In genomic region chr3:141401095-141401494, GRCh38 we compare ENCODE assay signal across 9 cellular contexts. TPM values are rescaled to one million over a fixed set of nuclear protein-coding genes. Genes with fewer than 3 reads are reported as not detected.
A peak's percentile ranks its signal among the peaks of the same experiment; 100 is the strongest.
DNase-seq lines count a peak whose midpoint lies in the region; ATAC-seq and TF ChIP-seq lines count a peak whose summit lies in the region.
"Had no signal": no experiment of that assay in that cellular context is flagged by ENCODE, and none has a peak within 500 bp of the region (broad histone marks: within the 10 kb centered on the region; RNA-seq: fewer than 3 reads in every experiment).

No MANE protein-coding gene starts in this region.

- WGBS in heart left ventricle, 4 donors, result 90 to 95% (median 94%) methylated on average over 1 of the region's 1 CpG
- WGBS in right cardiac atrium, result 91% methylated on average over 1 of the region's 1 CpG
- WGBS in body of pancreas, 2 donors, result 73 to 77% methylated on average over 1 of the region's 1 CpG
- 58 to 72% methylated on average over 1 of the region's 1 CpG for WGBS in upper lobe of left lung, 2 donors

- DNase-seq in heart left ventricle, result no peak
- DNase-seq in right cardiac atrium, result no peak
- no peak for DNase-seq in body of pancreas
- DNase-seq in upper lobe of left lung, result no peak
- DNase-seq in coronary artery (ENCODE audit: low spot score), result no peak
- no peak for DNase-seq in left colon
- DNase-seq in NCI-H774 (lab: John Stamatoyannopoulos, UW), result no peak
- DNase-seq: PC-9 had no signal

- TF ChIP-seq POLR2A in heart left ventricle (IDR thresholded peaks at IDR 0.05), result no peak
- TF ChIP-seq POLR2A in body of pancreas (IDR thresholded peaks at IDR 0.05), result no peak
- TF ChIP-seq POLR2A in upper lobe of left lung (IDR thresholded peaks at IDR 0.05), result no peak

- H3K4me3 ChIP-seq in heart left ventricle (peak overlapping the region in 1 of 12 donors; percentile 71), right cardiac atrium (ENCODE audit: low read length) (no peak overlapping the region), body of pancreas (no peak overlapping the region), muscle layer of colon (ENCODE audit: low read depth in 1 of 2, low read length in 2 of 2) (peak overlapping the region in 1 of 2 donors; percentile 0), upper lobe of left lung (no peak overlapping the region), coronary artery (no peak overlapping the region)

- peaks cover 0 to 42% (median 34%) of the 10 kb centered on the region in 9 donors for H3K36me3 ChIP-seq in heart left ventricle
- H3K36me3 ChIP-seq in body of pancreas (replicated peaks in 1 of 2; ENCODE audit: insufficient read depth in 1 of 2, low read depth in 2 of 2), result peaks cover 1 to 3% of the 10 kb centered on the region in 2 donors
- H3K36me3 ChIP-seq in muscle layer of colon (ENCODE audit: insufficient read depth, low read length), result peaks cover 21% of the 10 kb centered on the region
- peaks cover 0 to 37% (median 22%) of the 10 kb centered on the region in 4 donors for H3K36me3 ChIP-seq in upper lobe of left lung

- ATAC-seq in heart left ventricle, result no peak
- ATAC-seq in right cardiac atrium, result no peak
- no peak for ATAC-seq in body of pancreas
- no peak for ATAC-seq in upper lobe of left lung (ENCODE audit: low FRiP score in 2 of 2)
- no peak for ATAC-seq in left colon

- H3K9me3 ChIP-seq in heart left ventricle (peaks cover 0 to 11% (median 0%) of the 10 kb centered on the region in 12 donors), right cardiac atrium (ENCODE audit: control insufficient read depth, low read length) (no peaks in the 10 kb centered on the region), body of pancreas (no peaks in the 10 kb centered on the region), muscle layer of colon (ENCODE audit: low read length) (no peaks in the 10 kb centered on the region), upper lobe of left lung (peaks cover 0 to 3% (median 0%) of the 10 kb centered on the region in 4 donors)

- no peak for TF ChIP-seq EP300 in upper lobe of left lung (IDR thresholded peaks at IDR 0.05)

- TF ChIP-seq CTCF in heart left ventricle (IDR thresholded peaks at IDR 0.05) (no peak), body of pancreas (IDR thresholded peaks at IDR 0.05) (no peak), upper lobe of left lung (IDR thresholded peaks at IDR 0.05) (no peak), coronary artery (IDR thresholded peaks at IDR 0.05) (no peak)

- H3K4me1 ChIP-seq in heart left ventricle, result peaks cover 8 to 65% (median 45%) of the 10 kb centered on the region in 12 donors
- H3K4me1 ChIP-seq in right cardiac atrium (ENCODE audit: control insufficient read depth, insufficient read depth, low read length), result peaks cover 8% of the 10 kb centered on the region
- H3K4me1 ChIP-seq in body of pancreas, result peaks cover 48% of the 10 kb centered on the region
- peaks cover 59% of the 10 kb centered on the region for H3K4me1 ChIP-seq in muscle layer of colon (ENCODE audit: insufficient read depth, low read length)
- H3K4me1 ChIP-seq in upper lobe of left lung, result peaks cover 40 to 51% (median 44%) of the 10 kb centered on the region in 4 donors

- peak overlapping the region; percentile 94 for H3K9ac ChIP-seq in muscle layer of colon (ENCODE audit: low read length)

- intact Hi-C loops in heart left ventricle (cut with DNase I), result loop anchor here in 7 of 10 donors (5.0 kb wide), 2 partner anchors 34 to 41 kb away; partner anchors contain the start of gene ZBTB38 (in 6 of the 7)
- intact Hi-C loops in right cardiac atrium (cut with DNase I), result loop anchor here in 2 of 4 donors (5.0 kb wide), 2 partner anchors 34 to 46 kb away; partner anchors contain the start of gene ZBTB38 (in 1 of the 2)
- intact Hi-C loops in body of pancreas (cut with DNase I), result no loop called here
- intact Hi-C loops in left colon (cut with DNase I, micrococcal nuclease), result no loop called here

- H3K27me3 ChIP-seq in heart left ventricle (no peaks in the 10 kb centered on the region), right cardiac atrium (ENCODE audit: control insufficient read depth, insufficient read depth) (no peaks in the 10 kb centered on the region), body of pancreas (no peaks in the 10 kb centered on the region), muscle layer of colon (ENCODE audit: control insufficient read depth in 1 of 2, insufficient read depth in 2 of 2, low read length in 2 of 2) (no peaks in the 10 kb centered on the region), upper lobe of left lung (no peaks in the 10 kb centered on the region)

- H3K27ac ChIP-seq in heart left ventricle, result peak overlapping the region; percentile 94 to 99 (median 98)
- H3K27ac ChIP-seq in right cardiac atrium (ENCODE audit: low read length), result no peak overlapping the region
- peak overlapping the region in 3 of 4 donors; percentile 97 to 98 (median 98) for H3K27ac ChIP-seq in body of pancreas
- peak overlapping the region; percentile 99 for H3K27ac ChIP-seq in muscle layer of colon (ENCODE audit: low read depth, low read length)
- peak overlapping the region in 3 of 4 donors; percentile 97 to 99 (median 97) for H3K27ac ChIP-seq in upper lobe of left lung
- peak overlapping the region in 1 of 2 donors; percentile 97 for H3K27ac ChIP-seq in coronary artery
- H3K27ac ChIP-seq: PC-9 had no signal

RNA-seq across cellular contexts. Expression of gene ZBTB38, which starts 32.8 kb away (rescaled TPM):
- 100 to 1,000 TPM in 7 of 9 donors, 10 to 100 TPM in 2; 97.5 to 189 (median 128) TPM for total RNA-seq in heart left ventricle
- polyA plus RNA-seq in heart left ventricle, result 10 to 100 TPM; 15.5 to 88.1 TPM
- 10 to 100 TPM; 68.6 to 76.9 (median 73.6) TPM for total RNA-seq in right cardiac atrium
- 14.6 TPM for polyA plus RNA-seq in right cardiac atrium
- 10 to 100 TPM; 48.5 to 60.4 TPM for total RNA-seq in body of pancreas
- 100 to 1,000 TPM in 2 of 6 donors, 10 to 100 TPM in 4; 80.2 to 146 (median 91.8) TPM for total RNA-seq in upper lobe of left lung
- total RNA-seq in left colon, result 100 to 1,000 TPM; 120 to 143 TPM

Comparison
In these comparisons a context has a peak if more than half of its experiments do, and no peak if none do; other contexts are left out.
1. intact Hi-C loops: an anchor here in heart left ventricle (5.0 kb wide); none called in body of pancreas and left colon.